ENCODE assay signal across 24 cellular contexts in the genomic region with DNA sequence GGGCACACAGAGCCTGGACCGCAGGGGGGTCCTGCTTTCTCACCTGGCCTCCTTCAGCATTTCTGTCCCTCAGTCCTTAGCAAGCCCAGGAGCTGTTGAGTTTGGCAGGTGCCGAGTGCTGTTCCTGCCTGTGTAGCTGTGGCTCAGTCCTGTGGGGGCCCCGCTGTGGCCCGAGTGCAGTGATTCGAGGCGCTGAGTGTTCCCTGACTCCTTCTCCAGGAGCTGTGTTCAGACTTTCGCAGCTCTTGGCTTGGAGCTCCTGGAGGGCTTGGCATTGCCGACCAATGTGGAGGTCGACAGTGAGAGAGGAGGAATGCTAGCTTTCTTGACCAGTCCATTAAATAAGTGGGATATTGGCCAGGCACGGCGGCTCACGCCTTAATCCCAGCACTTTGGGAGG. TPM values are rescaled to one million over a fixed set of nuclear protein-coding genes. Genes with fewer than 3 reads are reported as not detected.
"Had no signal": no experiment of that assay in that cellular context is flagged by ENCODE, and none has a peak within 500 bp of the region (broad histone marks: within the 10 kb centered on the region; RNA-seq: fewer than 3 reads in every experiment).

No MANE protein-coding gene starts in this region.

- H3K27me3 Mint-ChIP-seq: activated naive CD8-positive, alpha-beta T cell treated with anti-CD3 and anti-CD28 coated beads, Interleukin-2, amount 10 ng/mL, durations not matched to agents 7 days and 5 days; type B pancreatic cell had no signal

- H3K27ac Mint-ChIP-seq: activated naive CD4-positive, alpha-beta T cell treated with anti-CD3 and anti-CD28 coated beads for 36 hours; activated T-helper 1 cell treated with anti-CD3 and anti-CD28 coated beads, Interleukin-12 subunit alpha, Interleukin-12 subunit beta, Interleukin-2, Interleukin-4 antibody, amounts not matched to agents 30 ng/mL and 10 ng/mL and 1 ng/mL, durations not matched to agents 14 hours and 24 hours and 36 hours; T-helper 2 cell treated with Interferon-gamma antibody and Interleukin-4, amounts not matched to agents 5 μg/mL and 100 μg/mL, for 36 hours; type B pancreatic cell had no signal

- H3K27ac ChIP-seq: brain microvascular endothelial cell, hepatocyte, parathyroid adenoma, thoracic aorta, vagina had no signal

- H3K9me3 ChIP-seq: psoas muscle, thoracic aorta, vagina had no signal

- H3K4me1 ChIP-seq: parathyroid adenoma had no signal

- H3K4me3 ChIP-seq: coronary artery, hepatocyte, thoracic aorta, vagina had no signal

- H3K4me2 ChIP-seq: hepatocyte had no signal

- DNase-seq: activated CD4-positive, alpha-beta T cell treated with anti-CD3 and anti-CD28 coated beads for 4 hours; activated CD4-positive, alpha-beta T cell treated with anti-CD3 and anti-CD28 coated beads, Interleukin-2, amount 50 U/mL, for 4 hours; activated CD4-positive, CD25-positive, alpha-beta regulatory T cell; activated CD8-positive, alpha-beta memory T cell treated with anti-CD3 and anti-CD28 coated beads, Interleukin-2, amount 50 U/mL, for 4 hours; activated effector memory CD4-positive, alpha-beta T cell treated with anti-CD3 and anti-CD28 coated beads, Interleukin-2, amount 50 U/mL, for 16 hours; activated naive CD4-positive, alpha-beta T cell treated with anti-CD3 and anti-CD28 coated beads for 36 hours; activated naive CD8-positive, alpha-beta T cell treated with anti-CD3 and anti-CD28 coated beads, Interleukin-2, amount 10 ng/mL, durations not matched to agents 7 days and 5 days; activated T-cell treated with anti-CD3 and anti-CD28 coated beads, Interleukin-2, amount 50 U/mL, for 1 hour; brain microvascular endothelial cell; left cardiac atrium; mammary epithelial cell; nucleus accumbens; stimulated activated naive CD8-positive, alpha-beta T cell treated with anti-CD3 and anti-CD28 coated beads, Interleukin-15, Interleukin-2, amounts not matched to agents 100 U/mL and 50 U/mL, for 24 hours; T-helper 1 cell had no signal

- H3K9me3 Mint-ChIP-seq: activated naive CD4-positive, alpha-beta T cell treated with anti-CD3 and anti-CD28 coated beads for 36 hours; activated naive CD8-positive, alpha-beta T cell treated with anti-CD3 and anti-CD28 coated beads, Interleukin-2, amount 10 ng/mL, durations not matched to agents 7 days and 5 days; activated T-helper 1 cell treated with anti-CD3 and anti-CD28 coated beads, Interleukin-12 subunit alpha, Interleukin-12 subunit beta, Interleukin-2, Interleukin-4 antibody, amounts not matched to agents 30 ng/mL and 10 ng/mL and 1 ng/mL, durations not matched to agents 14 hours and 24 hours and 36 hours; T-helper 2 cell treated with Interferon-gamma antibody and Interleukin-4, amounts not matched to agents 5 μg/mL and 100 μg/mL, for 36 hours; type B pancreatic cell had no signal

- H3K4me3 Mint-ChIP-seq: activated naive CD4-positive, alpha-beta T cell treated with anti-CD3 and anti-CD28 coated beads for 36 hours; activated naive CD8-positive, alpha-beta T cell treated with anti-CD3 and anti-CD28 coated beads, Interleukin-2, amount 10 ng/mL, durations not matched to agents 7 days and 5 days; activated T-helper 1 cell treated with anti-CD3 and anti-CD28 coated beads, Interleukin-12 subunit alpha, Interleukin-12 subunit beta, Interleukin-2, Interleukin-4 antibody, amounts not matched to agents 30 ng/mL and 10 ng/mL and 1 ng/mL, durations not matched to agents 14 hours and 24 hours and 36 hours; T-helper 2 cell treated with Interferon-gamma antibody and Interleukin-4, amounts not matched to agents 5 μg/mL and 100 μg/mL, for 36 hours; type B pancreatic cell had no signal

- H3K9ac ChIP-seq: parathyroid adenoma had no signal

- H3K27me3 ChIP-seq: brain microvascular endothelial cell, hepatocyte, vagina had no signal

RNA-seq across cellular contexts. Expression of gene MSANTD1, which starts 50.1 kb away (rescaled TPM):
- polyA plus RNA-seq: keratinocyte had no signal
